In the genomic region with DNA sequence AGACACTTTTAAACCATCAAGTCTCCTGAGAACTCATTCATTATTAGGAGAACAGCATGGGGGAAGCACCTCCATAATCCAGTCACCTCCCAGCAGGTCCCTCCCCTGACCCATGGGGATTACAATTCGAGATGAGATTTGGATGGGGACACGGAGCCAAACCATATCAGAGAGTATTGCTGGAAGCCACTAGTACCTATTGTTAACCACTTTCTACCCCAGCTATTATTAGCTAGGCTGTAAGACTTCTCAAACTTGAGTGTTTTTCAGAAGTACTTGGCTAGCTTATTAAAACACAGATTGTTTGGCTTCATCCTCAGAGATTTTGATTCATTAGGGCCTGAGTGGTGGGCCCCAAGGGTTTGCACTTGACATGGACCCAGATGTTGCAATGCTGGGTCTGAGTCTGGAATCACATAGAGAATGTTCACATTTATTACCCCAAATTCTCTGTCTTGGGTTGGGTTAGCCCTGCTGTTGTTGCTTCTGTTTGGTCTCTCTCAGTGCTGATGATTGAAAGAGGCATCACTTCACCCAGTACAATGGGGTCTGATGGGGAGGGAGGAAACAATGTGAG, we compare ENCODE assay signal across 29 cellular contexts.
"Had no signal": no experiment of that assay in that cellular context is flagged by ENCODE, and none has a peak within 500 bp of the region (broad histone marks: within the 10 kb centered on the region; RNA-seq: fewer than 3 reads in every experiment).

No MANE protein-coding gene starts in this region.

- H3K27me3 ChIP-seq: adrenal gland, body of pancreas, dorsolateral prefrontal cortex had no signal

- DNase-seq: activated CD4-positive, alpha-beta memory T cell treated with anti-CD3 and anti-CD28 coated beads for 36 hours; activated CD4-positive, alpha-beta T cell treated with anti-CD3 and anti-CD28 coated beads for 36 hours; activated CD4-positive, alpha-beta T cell treated with anti-CD3 and anti-CD28 coated beads, Interleukin-2, amount 10 ng/mL, durations not matched to agents 24 days and 14 days; activated CD4-positive, CD25-positive, alpha-beta regulatory T cell; activated CD4-positive, CD25-positive, alpha-beta regulatory T cell treated with anti-CD3 and anti-CD28 coated beads, Interleukin-2, amount 50 U/mL, for 72 hours; activated CD8-positive, alpha-beta memory T cell treated with anti-CD3 and anti-CD28 coated beads, Interleukin-2, amount 10 ng/mL, durations not matched to agents 7 days and 5 days; activated CD8-positive, alpha-beta memory T cell treated with anti-CD3 and anti-CD28 coated beads, Interleukin-2, amount 50 U/mL, for 4 hours; activated CD8-positive, alpha-beta T cell treated with anti-CD3 and anti-CD28 coated beads, Interleukin-2, amount 10 ng/mL, durations not matched to agents 7 days and 5 days; activated effector memory CD4-positive, alpha-beta T cell treated with anti-CD3 and anti-CD28 coated beads, Interleukin-2, amount 50 U/mL, for 16 hours; activated naive CD4-positive, alpha-beta T cell treated with anti-CD3 and anti-CD28 coated beads for 36 hours; activated naive CD8-positive, alpha-beta T cell treated with anti-CD3 and anti-CD28 coated beads for 36 hours; activated naive CD8-positive, alpha-beta T cell treated with anti-CD3 and anti-CD28 coated beads, Interleukin-2, amount 50 U/mL, for 24 hours; activated T-cell treated with anti-CD3 and anti-CD28 coated beads, Interleukin-2, amount 50 U/mL, for 1 hour; activated T-cell treated with anti-CD3 and anti-CD28 coated beads, Interleukin-2, amount 50 U/mL, for 48 hours; adrenal gland; amygdala; aorta; body of pancreas; central memory CD4-positive, alpha-beta T cell; cerebellar nuclear complex; dorsolateral prefrontal cortex; effector memory CD4-positive, alpha-beta T cell; endodermal cell; foreskin fibroblast; head of caudate nucleus; T-helper 1 cell; T-helper 17 cell had no signal

- H3K4me1 ChIP-seq: adrenal gland, body of pancreas had no signal

- H3K4me3 ChIP-seq: adrenal gland, body of pancreas, coronary artery, dorsolateral prefrontal cortex had no signal

- H3K9me3 ChIP-seq: adrenal gland, body of pancreas had no signal

- ATAC-seq: activated CD4-positive, alpha-beta T cell treated with anti-CD3 and anti-CD28 coated beads for 36 hours; activated CD8-positive, alpha-beta memory T cell treated with anti-CD3 and anti-CD28 coated beads, Interleukin-2, amount 10 ng/mL, durations not matched to agents 7 days and 5 days; activated CD8-positive, alpha-beta T cell treated with anti-CD3 and anti-CD28 coated beads, Interleukin-2, amount 10 ng/mL, durations not matched to agents 7 days and 5 days; activated naive CD8-positive, alpha-beta T cell treated with anti-CD3 and anti-CD28 coated beads, Interleukin-2, amount 50 U/mL, for 24 hours; body of pancreas; esophagus mucosa; T-helper 17 cell had no signal

- H3K36me3 ChIP-seq: adrenal gland had no signal

- H3K27ac ChIP-seq: adrenal gland, body of pancreas, coronary artery, dorsolateral prefrontal cortex had no signal
